Comparison of ENCODE assay signal across 23 cellular contexts in genomic region chr22:44111562-44112155, GRCh38.
"Had no signal": no experiment of that assay in that cellular context is flagged by ENCODE, and none has a peak within 500 bp of the region (broad histone marks: within the 10 kb centered on the region; RNA-seq: fewer than 3 reads in every experiment).

No MANE protein-coding gene starts in this region.

- DNase-seq: activated CD4-positive, alpha-beta T cell treated with anti-CD3 and anti-CD28 coated beads for 1 hour; activated CD4-positive, alpha-beta T cell treated with anti-CD3 and anti-CD28 coated beads, Interleukin-2, amount 50 U/mL, for 4 hours; activated CD8-positive, alpha-beta memory T cell treated with anti-CD3 and anti-CD28 coated beads, Interleukin-2, amount 50 U/mL, for 48 hours; activated T-cell treated with anti-CD3 and anti-CD28 coated beads, Interleukin-2, amount 50 U/mL, for 4 hours; anterior cingulate cortex; body of pancreas; caudate nucleus; dermis blood vessel endothelial cell; effector CD8-positive, alpha-beta T cell; foreskin melanocyte; hippocampal formation; midbrain; natural killer cell; stimulated activated CD4-positive, alpha-beta T cell treated with anti-CD3 and anti-CD28 coated beads, Interleukin-4, amount 100 ng/mL, for 1 hour; stimulated activated naive CD4-positive, alpha-beta T cell treated with Interleukin-2 at 50 U/mL for 16 hours; T-helper 1 cell; WERI-Rb-1 had no signal

- H3K4me3 ChIP-seq: body of pancreas, thoracic aorta, upper lobe of left lung had no signal

- H3K4me1 ChIP-seq: body of pancreas, parathyroid adenoma had no signal

- H3K9me3 Mint-ChIP-seq: activated naive CD4-positive, alpha-beta T cell treated with anti-CD3 and anti-CD28 coated beads, Interleukin-2, amount 50 U/mL, for 24 hours; activated T-cell treated with anti-CD3 and anti-CD28 coated beads, Interleukin-2, amount 50 U/mL, for 4 hours; natural killer cell had no signal

- H3K9me3 ChIP-seq: body of pancreas, neutrophil, thoracic aorta, upper lobe of left lung had no signal

- H3K27ac Mint-ChIP-seq: activated naive CD4-positive, alpha-beta T cell treated with anti-CD3 and anti-CD28 coated beads, Interleukin-2, amount 50 U/mL, for 24 hours had no signal

- H3K36me3 Mint-ChIP-seq: activated naive CD4-positive, alpha-beta T cell treated with anti-CD3 and anti-CD28 coated beads, Interleukin-2, amount 50 U/mL, for 24 hours; natural killer cell had no signal

- H3K27ac ChIP-seq: body of pancreas, neutrophil, parathyroid adenoma, thoracic aorta, upper lobe of left lung had no signal

- H3K4me1 Mint-ChIP-seq: activated naive CD4-positive, alpha-beta T cell treated with anti-CD3 and anti-CD28 coated beads, Interleukin-2, amount 50 U/mL, for 24 hours; natural killer cell had no signal

- H3K36me3 ChIP-seq: neutrophil, thoracic aorta, upper lobe of left lung, WERI-Rb-1 had no signal

- H3K27me3 Mint-ChIP-seq: activated naive CD4-positive, alpha-beta T cell treated with anti-CD3 and anti-CD28 coated beads, Interleukin-2, amount 50 U/mL, for 24 hours had no signal

- H3K27me3 ChIP-seq: body of pancreas, neutrophil, upper lobe of left lung had no signal

- H3K4me3 Mint-ChIP-seq: activated naive CD4-positive, alpha-beta T cell treated with anti-CD3 and anti-CD28 coated beads, Interleukin-2, amount 50 U/mL, for 24 hours; activated T-cell treated with anti-CD3 and anti-CD28 coated beads, Interleukin-2, amount 50 U/mL, for 4 hours; natural killer cell had no signal

- ATAC-seq: activated T-cell treated with anti-CD3 and anti-CD28 coated beads, Interleukin-2, amount 50 U/mL, for 4 hours; body of pancreas; esophagus mucosa; natural killer cell had no signal
